Comparison of ENCODE assay signal across 8 cellular contexts in genomic region chr17:28405632-28406477, GRCh38. TPM values are rescaled to one million over a fixed set of nuclear protein-coding genes. Genes with fewer than 3 reads are reported as not detected.
A peak's percentile ranks its signal among the peaks of the same experiment; 100 is the strongest.
DNase-seq lines count a peak whose midpoint lies in the region; ATAC-seq and TF ChIP-seq lines count a peak whose summit lies in the region.

Gene SLC46A1, minus strand, starts transcription at chr17:28406212. Its CDS starts 98 bp downstream, at chr17:28406114.

- DNase-seq in BJ (ENCODE audit: low read depth), result no peak
- peak; percentile 85 for DNase-seq in Karpas-422
- peak in 12 of 34 experiments; percentile 4 to 34 (median 24) for DNase-seq in T-cell
- peak in 1 of 2 donors; percentile 50 for DNase-seq in breast epithelium (ENCODE audit: low spot score in 2 of 2)
- DNase-seq in iris pigment epithelial cell (ENCODE audit: low read depth), result peak; percentile 12
- DNase-seq in stimulated activated CD4-positive, alpha-beta T cell treated with anti-CD3 and anti-CD28 coated beads, Interleukin-12 subunit alpha, Interleukin-12 subunit beta, amount 100 ng/mL, for 4 hours, result peak; percentile 64
- DNase-seq in OCI-M2 (lab: John Stamatoyannopoulos, UW; ENCODE audit: unreplicated experiment), result no peak

- H3K27me3 ChIP-seq in BJ (ENCODE audit: control insufficient read depth, insufficient read depth, low read length) (no peaks in the 10 kb centered on the region; the same call in 1 of the 2 replicates), Karpas-422 (ENCODE audit: low read length) (no peaks in the 10 kb centered on the region), breast epithelium (no peaks in the 10 kb centered on the region)

- H3K9me2 ChIP-seq in Karpas-422 (replicated peaks; ENCODE audit: insufficient read depth, low read length), result no peaks in the 10 kb centered on the region

- no peaks in the 10 kb centered on the region for H3K36me3 Mint-ChIP-seq in T-cell

- intact Hi-C loops in breast epithelium (cut with DNase I; ENCODE audit: low total_unique reads), result no loop called here

- H3K9me3 Mint-ChIP-seq in T-cell, result no peaks in the 10 kb centered on the region

- peaks cover 5 to 16% (median 12%) of the 10 kb centered on the region in 3 donors for H3K4me1 Mint-ChIP-seq in T-cell

- H3K36me3 ChIP-seq in BJ (ENCODE audit: control insufficient read depth, insufficient read depth, low read length) (peaks cover 3% of the 10 kb centered on the region; the same call in 1 of the 2 replicates), Karpas-422 (ENCODE audit: insufficient read depth, low read length) (no peaks in the 10 kb centered on the region), breast epithelium (no peaks in the 10 kb centered on the region)

- no peak; the same call in 1 of the 2 replicates for TF ChIP-seq CTCF in BJ (IDR thresholded peaks at IDR 0.05; ENCODE audit: insufficient read depth, low read depth, low read length)
- no peak for TF ChIP-seq CTCF in breast epithelium (IDR thresholded peaks at IDR 0.05)

- H3K9ac ChIP-seq in Karpas-422 (ENCODE audit: low read length), result peak within 1 kb of the TSS; percentile 80

- no peaks in the 10 kb centered on the region for H3K79me2 ChIP-seq in Karpas-422 (ENCODE audit: low read length)

- H2AFZ ChIP-seq in Karpas-422 (ENCODE audit: low read length), result peak within 1 kb of the TSS; percentile 95; the same call in 1 of the 2 replicates

- H3K4me2 ChIP-seq in Karpas-422 (ENCODE audit: low read depth, low read length, poor library complexity, severe bottlenecking), result peak within 1 kb of the TSS; percentile 95

- H3K4me1 ChIP-seq in Karpas-422 (ENCODE audit: low read length) (peaks cover 13% of the 10 kb centered on the region), breast epithelium (peaks cover 0 to 3% of the 10 kb centered on the region in 2 donors)

- CTCF ChIA-PET in BJ (lab: Yijun Ruan, JAX) (interaction anchor here (0.6 to 3.2 kb wide), 3 partner anchors 11 to 600 kb away, joined by 3 to 16 read pairs (median 4); no protein-coding TSS in a partner anchor), T-cell (lab: Charles Lee) (no interaction called here)

- H4K20me1 ChIP-seq in Karpas-422 (ENCODE audit: insufficient read depth, low read depth, low read length), result no peaks in the 10 kb centered on the region

- H3K27me3 Mint-ChIP-seq in T-cell, result peaks cover 13 to 15% of the 10 kb centered on the region in 2 donors

- ATAC-seq in GM19395 (IDR thresholded peaks at IDR 0.05; ENCODE audit: unreplicated experiment) (peak; percentile 79), T-cell (replicated peaks in 1 of 4) (peak; percentile 73 to 79 (median 74))

- H3K27ac Mint-ChIP-seq in T-cell, result peak within 1 kb of the TSS in 1 of 2 donors; percentile 5

- H3K27ac ChIP-seq in Karpas-422 (ENCODE audit: low read length), result no peak within 1 kb of the TSS
- H3K27ac ChIP-seq in breast epithelium, result peak within 1 kb of the TSS; percentile 63 to 86

- POLR2A ChIA-PET in BJ (lab: Charles Lee) (no interaction called here), T-cell (lab: Charles Lee) (no interaction called here)

- TF ChIP-seq POLR2A in breast epithelium (IDR thresholded peaks at IDR 0.05), result no peak

- H3K4me3 ChIP-seq in BJ (ENCODE audit: low read depth, low read length), result peak within 1 kb of the TSS; percentile 77
- peak within 1 kb of the TSS; percentile 81 for H3K4me3 ChIP-seq in Karpas-422 (ENCODE audit: low read length)
- H3K4me3 ChIP-seq in breast epithelium, result peak within 1 kb of the TSS; percentile 72 to 99 (median 83)

- H3K9me3 ChIP-seq in Karpas-422 (ENCODE audit: low read length) (no peaks in the 10 kb centered on the region), breast epithelium (no peaks in the 10 kb centered on the region)

- H3K4me3 Mint-ChIP-seq in T-cell, result peak within 1 kb of the TSS; percentile 74 to 76 (median 75)

RNA-seq across cellular contexts. Expression of gene SLC46A1, which starts in this region (rescaled TPM):
- 5.2 and 5.9 TPM in 2 replicates for polyA plus RNA-seq in BJ (2011; rRNA removed)
- polyA minus RNA-seq in BJ (2011; rRNA and poly(A)+ RNA removed), result 7.2 and 7.3 TPM in 2 replicates
- total RNA-seq in Karpas-422 (2014; rRNA removed; shearing (Covaris generic); ENCODE audit: low replicate concordance), result 2.0 and 5.0 TPM in 2 replicates
- total RNA-seq in T-cell, result 1 to 10 TPM in 4 of 5 donors, under 1 TPM in 1; 0.93 to 2.7 (median 2.5) TPM
- 10 to 100 TPM; 11.2 to 22.7 (median 12.5) TPM for total RNA-seq in breast epithelium

Comparison
In these comparisons a context has a peak if more than half of its experiments do, and no peak if none do; other contexts are left out.
1. DNase-seq: peak in Karpas-422 (single experiment), iris pigment epithelial cell (single experiment) and stimulated activated CD4-positive, alpha-beta T cell treated with anti-CD3 and anti-CD28 coated beads, Interleukin-12 subunit alpha, Interleukin-12 subunit beta, amount 100 ng/mL, for 4 hours (single experiment); none in BJ (single experiment) and OCI-M2 (single experiment).
2. Peak in every context shown above with its lines, with median percentiles within 50 percentile points of each other: H3K4me3 ChIP-seq.